ENCODE assay signal across 8 cellular contexts in the genomic region with DNA sequence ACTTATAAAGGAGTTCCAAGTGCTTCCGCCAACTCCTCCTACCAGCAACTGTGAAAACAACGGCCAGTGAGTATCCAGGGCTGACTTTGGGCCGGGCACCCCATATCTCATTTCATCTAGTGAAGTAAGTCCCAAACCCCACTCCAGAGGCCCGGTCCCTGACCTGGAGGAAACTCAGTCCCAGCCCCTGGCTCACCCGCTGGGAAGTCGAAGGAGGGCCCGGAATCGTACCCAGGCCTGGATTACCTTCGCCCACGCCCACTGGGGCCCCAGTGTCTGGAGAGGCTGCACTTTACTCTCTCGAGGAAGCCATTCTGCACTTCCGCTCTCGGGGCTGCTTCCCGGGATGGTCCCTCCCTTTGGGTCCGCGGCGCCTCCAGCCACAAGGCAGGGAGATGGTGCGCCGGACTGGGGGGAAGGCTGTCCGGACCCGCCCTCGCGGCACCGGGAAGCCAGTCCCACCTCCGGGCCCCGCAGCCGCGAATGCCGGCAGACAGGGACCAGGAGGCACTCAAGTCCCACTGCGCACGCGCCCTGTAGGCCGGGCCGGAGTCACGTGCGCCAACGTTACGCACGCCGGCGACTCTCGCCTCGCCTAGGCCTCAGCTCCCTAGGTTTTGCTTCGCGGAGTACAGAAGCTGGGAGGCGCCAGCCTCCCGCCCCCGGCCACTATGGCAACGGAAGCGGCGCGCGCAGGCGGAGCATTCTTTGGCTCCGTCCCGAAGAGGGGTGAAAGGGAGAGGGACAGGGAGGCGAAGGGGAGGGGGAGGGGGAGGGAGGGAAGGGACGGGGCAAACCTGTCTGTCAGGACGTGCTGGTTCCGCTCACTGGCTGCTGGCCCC. TPM values are rescaled to one million over a fixed set of nuclear protein-coding genes. Genes with fewer than 3 reads are reported as not detected.
DNase-seq lines count a peak whose midpoint lies in the region; ATAC-seq and TF ChIP-seq lines count a peak whose summit lies in the region.

A gene with protein sequence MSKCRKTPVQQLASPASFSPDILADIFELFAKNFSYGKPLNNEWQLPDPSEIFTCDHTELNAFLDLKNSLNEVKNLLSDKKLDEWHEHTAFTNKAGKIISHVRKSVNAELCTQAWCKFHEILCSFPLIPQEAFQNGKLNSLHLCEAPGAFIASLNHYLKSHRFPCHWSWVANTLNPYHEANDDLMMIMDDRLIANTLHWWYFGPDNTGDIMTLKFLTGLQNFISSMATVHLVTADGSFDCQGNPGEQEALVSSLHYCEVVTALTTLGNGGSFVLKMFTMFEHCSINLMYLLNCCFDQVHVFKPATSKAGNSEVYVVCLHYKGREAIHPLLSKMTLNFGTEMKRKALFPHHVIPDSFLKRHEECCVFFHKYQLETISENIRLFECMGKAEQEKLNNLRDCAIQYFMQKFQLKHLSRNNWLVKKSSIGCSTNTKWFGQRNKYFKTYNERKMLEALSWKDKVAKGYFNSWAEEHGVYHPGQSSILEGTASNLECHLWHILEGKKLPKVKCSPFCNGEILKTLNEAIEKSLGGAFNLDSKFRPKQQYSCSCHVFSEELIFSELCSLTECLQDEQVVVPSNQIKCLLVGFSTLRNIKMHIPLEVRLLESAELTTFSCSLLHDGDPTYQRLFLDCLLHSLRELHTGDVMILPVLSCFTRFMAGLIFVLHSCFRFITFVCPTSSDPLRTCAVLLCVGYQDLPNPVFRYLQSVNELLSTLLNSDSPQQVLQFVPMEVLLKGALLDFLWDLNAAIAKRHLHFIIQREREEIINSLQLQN (minus strand): TSS at position 513 of the 842 bp plus-strand sequence. CDS start 3,482 bp downstream, outside the sequence.

- TF ChIP-seq CTCF in AG10803 (conservative IDR thresholded peaks at IDR 0.05; ENCODE audit: low read length) (no peak), kidney epithelial cell (IDR thresholded peaks at IDR 0.05; ENCODE audit: insufficient read depth, low read length, poor library complexity, severe bottlenecking) (no peak)

- no peaks in the 10 kb centered on the region for H3K36me3 ChIP-seq in kidney epithelial cell (ENCODE audit: control insufficient read depth, insufficient read depth, low read length)

- no peaks in the 10 kb centered on the region for H3K27me3 ChIP-seq in kidney epithelial cell (ENCODE audit: control insufficient read depth, insufficient read depth, low read length)

- DNase-seq in AG10803 (ENCODE audit: low read depth) = peak; percentile 97
- peak; percentile 89 for DNase-seq in NCI-H460 (ENCODE audit: extremely low read depth, low read depth)
- peak; percentile 83 for DNase-seq in activated CD4-positive, alpha-beta T cell treated with anti-CD3 and anti-CD28 coated beads for 1 hour
- DNase-seq in cerebellum (ENCODE audit: low spot score) = peak; percentile 92
- peak; percentile 84 for DNase-seq in kidney epithelial cell (ENCODE audit: low read depth)
- DNase-seq in stimulated activated CD4-positive, alpha-beta T cell treated with anti-CD3 and anti-CD28 coated beads, Interleukin-15, amount 100 ng/mL, for 48 hours (ENCODE audit: low read depth in 2 of 2) = peak; percentile 86 to 89

- ATAC-seq in GM19043 (IDR thresholded peaks at IDR 0.05; ENCODE audit: low read depth, unreplicated experiment) (peak; percentile 86), HG03378 (IDR thresholded peaks at IDR 0.05; ENCODE audit: unreplicated experiment) (peak; percentile 84)

- H3K4me3 ChIP-seq in AG10803 (ENCODE audit: low read length) (peak within 1 kb of the TSS; percentile 80), kidney epithelial cell (ENCODE audit: low read depth, low read length) (peak within 1 kb of the TSS; percentile 71)

RNA-seq across cellular contexts. Expression of the gene that starts here (rescaled TPM):
- total RNA-seq in NCI-H460 (2014; rRNA removed; shearing (Covaris generic)) = 21.9 and 28.0 TPM in 2 replicates
- polyA plus RNA-seq in NCI-H460 (2014; cell fraction: nucleus; rRNA removed) = 16.7 and 28.0 TPM in 2 replicates
- 37.2 TPM for total RNA-seq in cerebellum
- 30.9 and 36.9 TPM in 2 replicates for total RNA-seq in kidney epithelial cell

Comparison
In these comparisons a context has a peak if more than half of its experiments do, and no peak if none do; other contexts are left out.
1. Peak in every context shown above with its lines: DNase-seq, ATAC-seq and H3K4me3 ChIP-seq.